ENCODE assay signal across 1 cellular context in the genomic region with DNA sequence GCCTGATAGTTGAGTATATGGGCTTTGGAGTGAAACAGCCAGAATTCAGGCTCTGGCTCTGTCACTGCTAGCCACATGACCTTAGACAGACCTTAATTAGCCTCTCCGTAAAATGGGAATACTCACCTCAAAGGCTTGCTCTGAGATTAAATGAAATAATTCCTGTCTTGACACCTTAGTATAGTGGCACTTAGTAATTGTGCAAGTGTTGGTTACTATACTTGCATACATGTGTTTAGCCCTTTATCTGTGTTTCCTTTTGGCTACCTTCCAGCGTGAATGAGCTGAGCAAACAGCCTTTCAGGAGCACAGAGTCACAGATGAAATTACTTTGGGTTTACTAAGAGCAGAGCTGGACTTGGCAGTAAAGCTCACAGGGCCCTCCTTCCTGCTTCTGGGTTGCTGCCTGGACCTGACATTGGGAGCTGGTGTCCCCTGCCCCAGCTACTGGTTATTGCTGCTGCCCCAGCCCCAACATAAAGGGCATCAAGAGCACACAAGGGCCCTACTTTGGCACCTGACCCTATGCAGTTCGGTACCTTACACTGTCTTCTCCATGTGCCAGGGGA.
TF ChIP-seq lines count a peak whose summit lies in the region.

No MANE protein-coding gene starts in this region.

TF ChIP-seq in K562, 482 proteins besides CTCF, POLR2A, EP300 and RAD21 (continued from another document and continues in another):
- TF ChIP-seq, protein P1, sequence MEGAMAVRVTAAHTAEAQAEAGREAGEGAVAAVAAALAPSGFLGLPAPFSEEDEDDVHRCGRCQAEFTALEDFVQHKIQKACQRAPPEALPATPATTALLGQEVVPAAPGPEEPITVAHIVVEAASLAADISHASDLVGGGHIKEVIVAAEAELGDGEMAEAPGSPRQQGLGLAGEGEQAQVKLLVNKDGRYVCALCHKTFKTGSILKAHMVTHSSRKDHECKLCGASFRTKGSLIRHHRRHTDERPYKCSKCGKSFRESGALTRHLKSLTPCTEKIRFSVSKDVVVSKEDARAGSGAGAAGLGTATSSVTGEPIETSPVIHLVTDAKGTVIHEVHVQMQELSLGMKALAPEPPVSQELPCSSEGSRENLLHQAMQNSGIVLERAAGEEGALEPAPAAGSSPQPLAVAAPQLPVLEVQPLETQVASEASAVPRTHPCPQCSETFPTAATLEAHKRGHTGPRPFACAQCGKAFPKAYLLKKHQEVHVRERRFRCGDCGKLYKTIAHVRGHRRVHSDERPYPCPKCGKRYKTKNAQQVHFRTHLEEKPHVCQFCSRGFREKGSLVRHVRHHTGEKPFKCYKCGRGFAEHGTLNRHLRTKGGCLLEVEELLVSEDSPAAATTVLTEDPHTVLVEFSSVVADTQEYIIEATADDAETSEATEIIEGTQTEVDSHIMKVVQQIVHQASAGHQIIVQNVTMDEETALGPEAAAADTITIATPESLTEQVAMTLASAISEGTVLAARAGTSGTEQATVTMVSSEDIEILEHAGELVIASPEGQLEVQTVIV (CRISPR knock-in tag; IDR thresholded peaks at IDR 0.05; ENCODE audit: borderline replicate concordance) = no peak
- TF ChIP-seq HOXB6 (CRISPR knock-in tag; IDR thresholded peaks at IDR 0.05; ENCODE audit: borderline replicate concordance) (no peak), NR2C2 (CRISPR knock-in tag; IDR thresholded peaks at IDR 0.05) (no peak), NR2C2 (tag; IDR thresholded peaks at IDR 0.05) (peak; percentile 52), CBFA2T3 (IDR thresholded peaks at IDR 0.05) (peak; percentile 55), FOXP1 (CRISPR knock-in tag; IDR thresholded peaks at IDR 0.05) (no peak), ZNF217 (CRISPR knock-in tag; IDR thresholded peaks at IDR 0.05) (no peak), PHF8 (IDR thresholded peaks at IDR 0.05; ENCODE audit: borderline replicate concordance, low read length) (peak; percentile 14; the same call in 1 of the 2 replicates), NONO (IDR thresholded peaks at IDR 0.05; ENCODE audit: low read depth in 2 of 2, low read length in 1 of 2) (no peak), ADNP (tag; IDR thresholded peaks at IDR 0.05) (peak; percentile 76), BCOR (IDR thresholded peaks at IDR 0.05) (peak; percentile 90), BACH1 (tag; IDR thresholded peaks at IDR 0.05) (peak; percentile 79), PPARD (CRISPR knock-in tag; IDR thresholded peaks at IDR 0.05) (no peak), L3MBTL2 (IDR thresholded peaks at IDR 0.05) (peak; percentile 76), TCF3 (CRISPR knock-in tag; IDR thresholded peaks at IDR 0.05) (peak; percentile 54), SMARCE1 (IDR thresholded peaks at IDR 0.05) (peak; percentile 59; the same call in 1 of the 2 replicates), SMAD1 (IDR thresholded peaks at IDR 0.05; ENCODE audit: low read depth, low read length, partially characterized antibody) (peak; percentile 40), MEIS2 (IDR thresholded peaks at IDR 0.05; ENCODE audit: partially characterized antibody) (no peak), ZBTB8A (IDR thresholded peaks at IDR 0.05; ENCODE audit: partially characterized antibody) (no peak), CREM (IDR thresholded peaks at IDR 0.05; ENCODE audit: low read depth) (0 out of 2 replicates have a peak, but pooled peaks have one; percentile 23), ZNF589 (CRISPR knock-in tag; IDR thresholded peaks at IDR 0.05; ENCODE audit: low read depth) (0 out of 2 replicates have a peak, but pooled peaks have one; percentile 22), CBFA2T2 (conservative IDR thresholded peaks at IDR 0.05) (0 out of 2 replicates have a peak, but pooled peaks have one; percentile 3), NFATC3 (IDR thresholded peaks at IDR 0.05) (no peak), MTA2 (IDR thresholded peaks at IDR 0.05; ENCODE audit: low read depth) (0 out of 2 replicates have a peak, but pooled peaks have one; percentile 8), IFI16 (CRISPR knock-in tag; IDR thresholded peaks at IDR 0.05) (no peak), CTBP1 (IDR thresholded peaks at IDR 0.05; ENCODE audit: borderline replicate concordance) (peak; percentile 46; the same call in 1 of the 2 replicates), NR1H2 (CRISPR knock-in tag; IDR thresholded peaks at IDR 0.05) (no peak), ZNF165 (CRISPR knock-in tag; IDR thresholded peaks at IDR 0.05; ENCODE audit: borderline replicate concordance) (no peak), NFIX (CRISPR knock-in tag; IDR thresholded peaks at IDR 0.05; ENCODE audit: low read depth) (0 out of 2 replicates have a peak, but pooled peaks have one; percentile 31), KAT7 (CRISPR knock-in tag; IDR thresholded peaks at IDR 0.05; ENCODE audit: borderline replicate concordance) (no peak), NR2C1 (IDR thresholded peaks at IDR 0.05) (no peak), NR2C1 (tag; IDR thresholded peaks at IDR 0.05) (0 out of 2 replicates have a peak, but pooled peaks have one; percentile 16), FOXA3 (CRISPR knock-in tag; conservative IDR thresholded peaks at IDR 0.05 in 1 of 2, IDR thresholded peaks at IDR 0.05 in 1 of 2) (peak; percentile 22 to 43; a peak in 1 of 4 replicates), CBX3 (IDR thresholded peaks at IDR 0.05; ENCODE audit: borderline replicate concordance in 1 of 2, low read length in 2 of 2) (peak in 1 of 2 experiments; percentile 28; a peak in 1 of 3 replicates), NEUROD1 (IDR thresholded peaks at IDR 0.05; ENCODE audit: borderline replicate concordance, low read depth, low read length, partially characterized antibody) (no peak), CEBPG (CRISPR knock-in tag; IDR thresholded peaks at IDR 0.05) (peak; percentile 48; the same call in 1 of the 2 replicates), CEBPG (tag; conservative IDR thresholded peaks at IDR 0.05 in 1 of 2, IDR thresholded peaks at IDR 0.05 in 1 of 2) (peak; percentile 63 to 81), U2AF1 (optimal IDR thresholded peaks at IDR 0.05; ENCODE audit: low read depth, low read length) (no peak), STAG1 (CRISPR knock-in tag; IDR thresholded peaks at IDR 0.05; ENCODE audit: borderline replicate concordance) (no peak), TBP (optimal IDR thresholded peaks at IDR 0.05; ENCODE audit: low read depth, low read length) (peak; percentile 42), ZNF57 (CRISPR knock-in tag; IDR thresholded peaks at IDR 0.05) (no peak), ZC3H11A (IDR thresholded peaks at IDR 0.05; ENCODE audit: low read depth, low read length) (no peak), FOXK2 (conservative IDR thresholded peaks at IDR 0.05 in 1 of 2, IDR thresholded peaks at IDR 0.05 in 1 of 2; ENCODE audit: low read depth in 2 of 2) (peak in 1 of 2 experiments; percentile 40; a peak in 1 of 4 replicates), CSDE1 (IDR thresholded peaks at IDR 0.05) (no peak)
- TF ChIP-seq, protein P2, sequence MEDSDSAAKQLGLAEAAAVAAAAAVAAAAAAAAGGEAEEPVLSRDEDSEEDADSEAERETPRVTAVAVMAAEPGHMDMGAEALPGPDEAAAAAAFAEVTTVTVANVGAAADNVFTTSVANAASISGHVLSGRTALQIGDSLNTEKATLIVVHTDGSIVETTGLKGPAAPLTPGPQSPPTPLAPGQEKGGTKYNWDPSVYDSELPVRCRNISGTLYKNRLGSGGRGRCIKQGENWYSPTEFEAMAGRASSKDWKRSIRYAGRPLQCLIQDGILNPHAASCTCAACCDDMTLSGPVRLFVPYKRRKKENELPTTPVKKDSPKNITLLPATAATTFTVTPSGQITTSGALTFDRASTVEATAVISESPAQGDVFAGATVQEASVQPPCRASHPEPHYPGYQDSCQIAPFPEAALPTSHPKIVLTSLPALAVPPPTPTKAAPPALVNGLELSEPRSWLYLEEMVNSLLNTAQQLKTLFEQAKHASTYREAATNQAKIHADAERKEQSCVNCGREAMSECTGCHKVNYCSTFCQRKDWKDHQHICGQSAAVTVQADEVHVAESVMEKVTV (CRISPR knock-in tag; IDR thresholded peaks at IDR 0.05) = no peak
- TF ChIP-seq, protein P3, sequence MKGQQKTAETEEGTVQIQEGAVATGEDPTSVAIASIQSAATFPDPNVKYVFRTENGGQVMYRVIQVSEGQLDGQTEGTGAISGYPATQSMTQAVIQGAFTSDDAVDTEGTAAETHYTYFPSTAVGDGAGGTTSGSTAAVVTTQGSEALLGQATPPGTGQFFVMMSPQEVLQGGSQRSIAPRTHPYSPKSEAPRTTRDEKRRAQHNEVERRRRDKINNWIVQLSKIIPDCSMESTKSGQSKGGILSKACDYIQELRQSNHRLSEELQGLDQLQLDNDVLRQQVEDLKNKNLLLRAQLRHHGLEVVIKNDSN (CRISPR knock-in tag; IDR thresholded peaks at IDR 0.05) = no peak
- TF ChIP-seq, protein P4, sequence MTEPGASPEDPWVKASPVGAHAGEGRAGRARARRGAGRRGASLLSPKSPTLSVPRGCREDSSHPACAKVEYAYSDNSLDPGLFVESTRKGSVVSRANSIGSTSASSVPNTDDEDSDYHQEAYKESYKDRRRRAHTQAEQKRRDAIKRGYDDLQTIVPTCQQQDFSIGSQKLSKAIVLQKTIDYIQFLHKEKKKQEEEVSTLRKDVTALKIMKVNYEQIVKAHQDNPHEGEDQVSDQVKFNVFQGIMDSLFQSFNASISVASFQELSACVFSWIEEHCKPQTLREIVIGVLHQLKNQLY (CRISPR knock-in tag; conservative IDR thresholded peaks at IDR 0.05) = no peak
- TF ChIP-seq, protein P5, sequence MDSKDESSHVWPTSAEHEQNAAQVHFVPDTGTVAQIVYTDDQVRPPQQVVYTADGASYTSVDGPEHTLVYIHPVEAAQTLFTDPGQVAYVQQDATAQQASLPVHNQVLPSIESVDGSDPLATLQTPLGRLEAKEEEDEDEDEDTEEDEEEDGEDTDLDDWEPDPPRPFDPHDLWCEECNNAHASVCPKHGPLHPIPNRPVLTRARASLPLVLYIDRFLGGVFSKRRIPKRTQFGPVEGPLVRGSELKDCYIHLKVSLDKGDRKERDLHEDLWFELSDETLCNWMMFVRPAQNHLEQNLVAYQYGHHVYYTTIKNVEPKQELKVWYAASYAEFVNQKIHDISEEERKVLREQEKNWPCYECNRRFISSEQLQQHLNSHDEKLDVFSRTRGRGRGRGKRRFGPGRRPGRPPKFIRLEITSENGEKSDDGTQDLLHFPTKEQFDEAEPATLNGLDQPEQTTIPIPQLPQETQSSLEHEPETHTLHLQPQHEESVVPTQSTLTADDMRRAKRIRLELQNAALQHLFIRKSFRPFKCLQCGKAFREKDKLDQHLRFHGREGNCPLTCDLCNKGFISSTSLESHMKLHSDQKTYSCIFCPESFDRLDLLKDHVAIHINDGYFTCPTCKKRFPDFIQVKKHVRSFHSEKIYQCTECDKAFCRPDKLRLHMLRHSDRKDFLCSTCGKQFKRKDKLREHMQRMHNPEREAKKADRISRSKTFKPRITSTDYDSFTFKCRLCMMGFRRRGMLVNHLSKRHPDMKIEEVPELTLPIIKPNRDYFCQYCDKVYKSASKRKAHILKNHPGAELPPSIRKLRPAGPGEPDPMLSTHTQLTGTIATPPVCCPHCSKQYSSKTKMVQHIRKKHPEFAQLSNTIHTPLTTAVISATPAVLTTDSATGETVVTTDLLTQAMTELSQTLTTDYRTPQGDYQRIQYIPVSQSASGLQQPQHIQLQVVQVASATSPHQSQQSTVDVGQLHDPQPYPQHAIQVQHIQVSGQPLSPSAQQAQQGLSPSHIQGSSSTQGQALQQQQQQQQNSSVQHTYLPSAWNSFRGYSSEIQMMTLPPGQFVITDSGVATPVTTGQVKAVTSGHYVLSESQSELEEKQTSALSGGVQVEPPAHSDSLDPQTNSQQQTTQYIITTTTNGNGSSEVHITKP (IDR thresholded peaks at IDR 0.05; ENCODE audit: partially characterized antibody) = no peak
- TF ChIP-seq, protein P6, sequence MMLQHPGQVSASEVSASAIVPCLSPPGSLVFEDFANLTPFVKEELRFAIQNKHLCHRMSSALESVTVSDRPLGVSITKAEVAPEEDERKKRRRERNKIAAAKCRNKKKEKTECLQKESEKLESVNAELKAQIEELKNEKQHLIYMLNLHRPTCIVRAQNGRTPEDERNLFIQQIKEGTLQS (IDR thresholded peaks at IDR 0.05) = no peak
- TF ChIP-seq, protein P6 (CRISPR knock-in tag; conservative IDR thresholded peaks at IDR 0.05) = no peak
- TF ChIP-seq, protein P7, sequence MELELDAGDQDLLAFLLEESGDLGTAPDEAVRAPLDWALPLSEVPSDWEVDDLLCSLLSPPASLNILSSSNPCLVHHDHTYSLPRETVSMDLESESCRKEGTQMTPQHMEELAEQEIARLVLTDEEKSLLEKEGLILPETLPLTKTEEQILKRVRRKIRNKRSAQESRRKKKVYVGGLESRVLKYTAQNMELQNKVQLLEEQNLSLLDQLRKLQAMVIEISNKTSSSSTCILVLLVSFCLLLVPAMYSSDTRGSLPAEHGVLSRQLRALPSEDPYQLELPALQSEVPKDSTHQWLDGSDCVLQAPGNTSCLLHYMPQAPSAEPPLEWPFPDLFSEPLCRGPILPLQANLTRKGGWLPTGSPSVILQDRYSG (tag; conservative IDR thresholded peaks at IDR 0.05; ENCODE audit: low read depth) = peak; percentile 72
- TF ChIP-seq, protein P8, sequence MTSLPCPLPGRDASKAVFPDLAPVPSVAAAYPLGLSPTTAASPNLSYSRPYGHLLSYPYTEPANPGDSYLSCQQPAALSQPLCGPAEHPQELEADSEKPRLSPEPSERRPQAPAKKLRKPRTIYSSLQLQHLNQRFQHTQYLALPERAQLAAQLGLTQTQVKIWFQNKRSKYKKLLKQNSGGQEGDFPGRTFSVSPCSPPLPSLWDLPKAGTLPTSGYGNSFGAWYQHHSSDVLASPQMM (CRISPR knock-in tag; IDR thresholded peaks at IDR 0.05) = no peak
- TF ChIP-seq, protein P9, sequence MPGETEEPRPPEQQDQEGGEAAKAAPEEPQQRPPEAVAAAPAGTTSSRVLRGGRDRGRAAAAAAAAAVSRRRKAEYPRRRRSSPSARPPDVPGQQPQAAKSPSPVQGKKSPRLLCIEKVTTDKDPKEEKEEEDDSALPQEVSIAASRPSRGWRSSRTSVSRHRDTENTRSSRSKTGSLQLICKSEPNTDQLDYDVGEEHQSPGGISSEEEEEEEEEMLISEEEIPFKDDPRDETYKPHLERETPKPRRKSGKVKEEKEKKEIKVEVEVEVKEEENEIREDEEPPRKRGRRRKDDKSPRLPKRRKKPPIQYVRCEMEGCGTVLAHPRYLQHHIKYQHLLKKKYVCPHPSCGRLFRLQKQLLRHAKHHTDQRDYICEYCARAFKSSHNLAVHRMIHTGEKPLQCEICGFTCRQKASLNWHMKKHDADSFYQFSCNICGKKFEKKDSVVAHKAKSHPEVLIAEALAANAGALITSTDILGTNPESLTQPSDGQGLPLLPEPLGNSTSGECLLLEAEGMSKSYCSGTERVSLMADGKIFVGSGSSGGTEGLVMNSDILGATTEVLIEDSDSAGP (CRISPR knock-in tag; IDR thresholded peaks at IDR 0.05) = 0 out of 2 replicates have a peak, but pooled peaks have one; percentile 47
- TF ChIP-seq, protein P10, sequence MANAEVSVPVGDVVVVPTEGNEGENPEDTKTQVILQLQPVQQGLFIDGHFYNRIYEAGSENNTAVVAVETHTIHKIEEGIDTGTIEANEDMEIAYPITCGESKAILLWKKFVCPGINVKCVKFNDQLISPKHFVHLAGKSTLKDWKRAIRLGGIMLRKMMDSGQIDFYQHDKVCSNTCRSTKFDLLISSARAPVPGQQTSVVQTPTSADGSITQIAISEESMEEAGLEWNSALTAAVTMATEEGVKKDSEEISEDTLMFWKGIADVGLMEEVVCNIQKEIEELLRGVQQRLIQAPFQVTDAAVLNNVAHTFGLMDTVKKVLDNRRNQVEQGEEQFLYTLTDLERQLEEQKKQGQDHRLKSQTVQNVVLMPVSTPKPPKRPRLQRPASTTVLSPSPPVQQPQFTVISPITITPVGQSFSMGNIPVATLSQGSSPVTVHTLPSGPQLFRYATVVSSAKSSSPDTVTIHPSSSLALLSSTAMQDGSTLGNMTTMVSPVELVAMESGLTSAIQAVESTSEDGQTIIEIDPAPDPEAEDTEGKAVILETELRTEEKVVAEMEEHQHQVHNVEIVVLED (CRISPR knock-in tag; IDR thresholded peaks at IDR 0.05) = no peak
